21 cellular contexts compared by ENCODE assay signal in genomic region chr3:29293371-29293770, GRCh38. TPM values are rescaled to one million over a fixed set of nuclear protein-coding genes. Genes with fewer than 3 reads are reported as not detected.
DNase-seq lines count a peak whose midpoint lies in the region; ATAC-seq and TF ChIP-seq lines count a peak whose summit lies in the region.
"Had no signal": no experiment of that assay in that cellular context is flagged by ENCODE, and none has a peak within 500 bp of the region (broad histone marks: within the 10 kb centered on the region; RNA-seq: fewer than 3 reads in every experiment).

No MANE protein-coding gene starts in this region.

- H3K79me2 ChIP-seq in OCI-LY7 (ENCODE audit: insufficient read depth, low read depth, low read length) (no peaks in the 10 kb centered on the region), mesendoderm (ENCODE audit: control insufficient read depth, insufficient read depth, low read length) (no peaks in the 10 kb centered on the region)

- POLR2A ChIA-PET in OCI-LY7 (lab: Charles Lee) = interaction anchor here (0.7 kb wide), 1 partner anchor 108 kb away, joined by 3 read pairs; no protein-coding TSS in a partner anchor
- POLR2A ChIA-PET in activated CD8-positive, alpha-beta T cell treated with anti-CD3 and anti-CD28 coated beads, Interleukin-2, amount 10 ng/mL, durations not matched to agents 7 days and 5 days (lab: Charles Lee) = no interaction called here

- intact Hi-C loops in OCI-LY7 (cut with micrococcal nuclease; ENCODE audit: unreplicated experiment) = no loop called here

- H2BK120ac ChIP-seq in mesendoderm (ENCODE audit: low read depth, low read length) = no peak overlapping the region

- no peak overlapping the region for H4K8ac ChIP-seq in mesendoderm (ENCODE audit: low read depth, low read length)

- no peak overlapping the region for H3K56ac ChIP-seq in mesendoderm (ENCODE audit: low read length)

- no peaks in the 10 kb centered on the region for H3K9me2 ChIP-seq in OCI-LY7 (ENCODE audit: insufficient read depth, low read length)

- H3K79me1 ChIP-seq in mesendoderm (ENCODE audit: low read length) = no peaks in the 10 kb centered on the region

- H3K18ac ChIP-seq in mesendoderm (ENCODE audit: low read length) = no peak overlapping the region

- H3K27me3 ChIP-seq in mesendoderm (ENCODE audit: insufficient read depth, low read length, poor library complexity) = no peaks in the 10 kb centered on the region
- H3K27me3 ChIP-seq: BLaER1 treated with 17β-estradiol and CSF1 and Interleukin-3, amounts not matched to agents 10 nM and 100 nM had no signal

- no peak overlapping the region; the same call in 1 of the 2 replicates for H3K4me2 ChIP-seq in OCI-LY7 (ENCODE audit: low read length)
- no peak overlapping the region for H3K4me2 ChIP-seq in mesendoderm (ENCODE audit: low read length)
- H3K4me2 ChIP-seq: BLaER1 treated with 17β-estradiol and CSF1 and Interleukin-3, amounts not matched to agents 10 nM and 100 nM had no signal

- H2BK15ac ChIP-seq in mesendoderm (replicated peaks; ENCODE audit: low read depth) = peak overlapping the region; percentile 41

- no peaks in the 10 kb centered on the region for H3K27me3 Mint-ChIP-seq in activated CD8-positive, alpha-beta T cell treated with anti-CD3 and anti-CD28 coated beads, Interleukin-2, amount 10 ng/mL, durations not matched to agents 7 days and 5 days (ENCODE audit: low read depth)

- BruUV-seq in OCI-LY7 (replicated peaks; lab: Mats Ljungman, UMichigan) = no TSS peak

- peak; percentile 48 for ATAC-seq in GM18868 (IDR thresholded peaks at IDR 0.05; ENCODE audit: unreplicated experiment)
- no peak for ATAC-seq in activated CD8-positive, alpha-beta T cell treated with anti-CD3 and anti-CD28 coated beads, Interleukin-2, amount 10 ng/mL, durations not matched to agents 7 days and 5 days
- ATAC-seq: CD8-positive, alpha-beta T cell; HepG2; PC-3 had no signal

- no CpG with 5 or more reads among the region's 2 CpGs for WGBS in mesendoderm (ENCODE audit: extremely low coverage, insufficient coverage, low lambda C conversion rate)

- H3K27ac Mint-ChIP-seq in activated CD8-positive, alpha-beta T cell treated with anti-CD3 and anti-CD28 coated beads, Interleukin-2, amount 10 ng/mL, durations not matched to agents 7 days and 5 days = no peak overlapping the region
- H3K27ac Mint-ChIP-seq: CD8-positive, alpha-beta T cell; T-helper 1 cell treated with Interleukin-12 subunit alpha and Interleukin-12 subunit beta and Interleukin-4 antibody, amounts not matched to agents 30 μg/mL and 1 μg/mL, for 36 hours had no signal

- no peaks in the 10 kb centered on the region for H3K9me3 ChIP-seq in OCI-LY7 (ENCODE audit: low read length)
- H3K9me3 ChIP-seq: BLaER1 treated with 17β-estradiol and CSF1 and Interleukin-3, amounts not matched to agents 10 nM and 100 nM had no signal

- CTCF ChIA-PET in OCI-LY7 (lab: Charles Lee; ENCODE audit: unreplicated experiment) = no interaction called here
- CTCF ChIA-PET in activated CD8-positive, alpha-beta T cell treated with anti-CD3 and anti-CD28 coated beads, Interleukin-2, amount 10 ng/mL, durations not matched to agents 7 days and 5 days (lab: Charles Lee) = no interaction called here

- no peak overlapping the region for H2AK5ac ChIP-seq in mesendoderm (ENCODE audit: low read length)

- H3K4me3 Mint-ChIP-seq in activated CD8-positive, alpha-beta T cell treated with anti-CD3 and anti-CD28 coated beads, Interleukin-2, amount 10 ng/mL, durations not matched to agents 7 days and 5 days = no peak overlapping the region
- H3K4me3 Mint-ChIP-seq: CD8-positive, alpha-beta T cell; T-helper 1 cell treated with Interleukin-12 subunit alpha and Interleukin-12 subunit beta and Interleukin-4 antibody, amounts not matched to agents 30 μg/mL and 1 μg/mL, for 36 hours had no signal

- H3K27ac ChIP-seq in OCI-LY7 (ENCODE audit: low read depth, low read length, poor library complexity, severe bottlenecking) = no peak overlapping the region
- no peak overlapping the region for H3K27ac ChIP-seq in mesendoderm (ENCODE audit: low read depth, low read length)
- H3K27ac ChIP-seq: BLaER1 treated with 17β-estradiol and CSF1 and Interleukin-3, amounts not matched to agents 10 nM and 100 nM had no signal

- H3K4me1 ChIP-seq in OCI-LY7 (ENCODE audit: insufficient read depth, low read length, poor library complexity, severe bottlenecking) (no peaks in the 10 kb centered on the region), mesendoderm (ENCODE audit: control insufficient read depth, low read depth, low read length) (peaks cover 2% of the 10 kb centered on the region)
- H3K4me1 ChIP-seq: BLaER1 treated with 17β-estradiol and CSF1 and Interleukin-3, amounts not matched to agents 10 nM and 100 nM had no signal

- H2BK5ac ChIP-seq in mesendoderm (ENCODE audit: low read length) = no peak overlapping the region

- no peak for TF ChIP-seq CTCF in OCI-LY7 (conservative IDR thresholded peaks at IDR 0.05; ENCODE audit: low read length)

- H4K20me1 ChIP-seq in OCI-LY7 (ENCODE audit: insufficient read depth, low read length) = no peaks in the 10 kb centered on the region
- H4K20me1 ChIP-seq: BLaER1 treated with 17β-estradiol and CSF1 and Interleukin-3, amounts not matched to agents 10 nM and 100 nM had no signal

- H3K4ac ChIP-seq in mesendoderm (ENCODE audit: low read depth, low read length) = no peak overlapping the region

- no peak overlapping the region for H3K4me3 ChIP-seq in OCI-LY7 (ENCODE audit: low read depth, low read length, poor library complexity, severe bottlenecking)
- H3K4me3 ChIP-seq in mesendoderm (ENCODE audit: low read length) = no peak overlapping the region
- H3K4me3 ChIP-seq: BLaER1 treated with 17β-estradiol and CSF1 and Interleukin-3, amounts not matched to agents 10 nM and 100 nM had no signal

- H3K4me1 Mint-ChIP-seq in activated CD8-positive, alpha-beta T cell treated with anti-CD3 and anti-CD28 coated beads, Interleukin-2, amount 10 ng/mL, durations not matched to agents 7 days and 5 days (ENCODE audit: low read depth) = no peaks in the 10 kb centered on the region

- no peaks in the 10 kb centered on the region for H3K36me3 Mint-ChIP-seq in activated CD8-positive, alpha-beta T cell treated with anti-CD3 and anti-CD28 coated beads, Interleukin-2, amount 10 ng/mL, durations not matched to agents 7 days and 5 days (ENCODE audit: low read depth)
- H3K36me3 Mint-ChIP-seq: CD8-positive, alpha-beta T cell had no signal

- no peak overlapping the region for H4K5ac ChIP-seq in mesendoderm (ENCODE audit: low read length)

- H2AFZ ChIP-seq in OCI-LY7 (ENCODE audit: low read length) = peak overlapping the region; percentile 19; the same call in 1 of the 2 replicates

- H3K9me3 Mint-ChIP-seq in activated CD8-positive, alpha-beta T cell treated with anti-CD3 and anti-CD28 coated beads, Interleukin-2, amount 10 ng/mL, durations not matched to agents 7 days and 5 days (ENCODE audit: insufficient read depth) = no peaks in the 10 kb centered on the region
- H3K9me3 Mint-ChIP-seq: CD8-positive, alpha-beta T cell; T-helper 1 cell treated with Interleukin-12 subunit alpha and Interleukin-12 subunit beta and Interleukin-4 antibody, amounts not matched to agents 30 μg/mL and 1 μg/mL, for 36 hours had no signal

- DNase-seq in OCI-LY7 (ENCODE audit: low spot score) = no peak
- no peak for DNase-seq in mesendoderm
- no peak for DNase-seq in NCI-H2171 (lab: John Stamatoyannopoulos, UW)
- DNase-seq in activated CD8-positive, alpha-beta T cell treated with anti-CD3 and anti-CD28 coated beads, Interleukin-2, amount 10 ng/mL, durations not matched to agents 7 days and 5 days = no peak
- DNase-seq in activated CD4-positive, CD25-positive, alpha-beta regulatory T cell (lab: John Stamatoyannopoulos, UW) = no peak
- DNase-seq in CD1c-positive myeloid dendritic cell (ENCODE audit: extremely low spot score) = no peak
- DNase-seq: CD8-positive, alpha-beta T cell; GDM1; KBM-7; NCI-H1092 treated with DMSO at 0.1 percent for 48 hours; NCI-H146; NCI-H2029; NCI-H345; NCI-H524; NCI-H82; PC-3; Right ventricle myocardium superior had no signal

- H3K23ac ChIP-seq in mesendoderm (ENCODE audit: low read length) = no peak overlapping the region

- H3K9ac ChIP-seq in mesendoderm (ENCODE audit: low read length) = no peak overlapping the region
- H3K9ac ChIP-seq: BLaER1 treated with 17β-estradiol and CSF1 and Interleukin-3, amounts not matched to agents 10 nM and 100 nM had no signal

- H3K36me3 ChIP-seq in OCI-LY7 (ENCODE audit: insufficient read depth, low read length) (no peaks in the 10 kb centered on the region), mesendoderm (ENCODE audit: control insufficient read depth, insufficient read depth, low read length) (no peaks in the 10 kb centered on the region)
- H3K36me3 ChIP-seq: BLaER1 treated with 17β-estradiol and CSF1 and Interleukin-3, amounts not matched to agents 10 nM and 100 nM had no signal

RNA-seq across cellular contexts. Expression of gene RBMS3, which starts 12.5 kb away (rescaled TPM):
- total RNA-seq in OCI-LY7 (2014; rRNA removed; shearing (Covaris generic)) = 1.0 and 2.0 TPM in 2 replicates
- not detected in 2 replicates for total RNA-seq in OCI-LY7 (2022)
- polyA plus RNA-seq in mesendoderm (2013, experiment 1 of 2) = 5.5 TPM
- polyA plus RNA-seq in mesendoderm (2013, experiment 2 of 2) = 5.1 TPM
- under 1 TPM; 0.11 to 0.29 TPM for total RNA-seq in activated CD8-positive, alpha-beta T cell treated with anti-CD3 and anti-CD28 coated beads, Interleukin-2, amount 10 ng/mL, durations not matched to agents 7 days and 5 days
- total RNA-seq: HepG2 had no signal
- polyA plus RNA-seq: HepG2 had no signal
